ENCODE assay signal across 11 cellular contexts in genomic region chr7:23654508-23654907, GRCh38. TPM values are rescaled to one million over a fixed set of nuclear protein-coding genes. Genes with fewer than 3 reads are reported as not detected.
DNase-seq lines count a peak whose midpoint lies in the region; ATAC-seq, FAIRE-seq and TF ChIP-seq lines count a peak whose summit lies in the region.
"Had no signal": no experiment of that assay in that cellular context is flagged by ENCODE, and none has a peak within 500 bp of the region (broad histone marks: within the 10 kb centered on the region; RNA-seq: fewer than 3 reads in every experiment).

No MANE protein-coding gene starts in this region.

- H3K4me3 Mint-ChIP-seq in nephron progenitor cell = no peak overlapping the region
- no peak overlapping the region for H3K4me3 Mint-ChIP-seq in activated T-cell treated with anti-CD3 and anti-CD28 coated beads, Interleukin-2, amount 50 U/mL, for 72 hours

- TF ChIP-seq CTCF in bronchial epithelial cell (IDR thresholded peaks at IDR 0.05; ENCODE audit: insufficient read depth, low read length, severe bottlenecking) = peak; percentile 23
- TF ChIP-seq CTCF in nephron progenitor cell (IDR thresholded peaks at IDR 0.05) = peak; percentile 18

- H3K4me3 ChIP-seq in bronchial epithelial cell (ENCODE audit: low read depth, low read length) = no peak overlapping the region
- H3K4me3 ChIP-seq: suprapubic skin had no signal

- no peaks in the 10 kb centered on the region for H3K27me3 ChIP-seq in bronchial epithelial cell (ENCODE audit: control insufficient read depth, insufficient read depth, low read length)
- H3K27me3 ChIP-seq: suprapubic skin had no signal

- FAIRE-seq in bronchial epithelial cell (lab: Jason Lieb, UNC) = no peak

- peaks cover 6% of the 10 kb centered on the region for H3K36me3 Mint-ChIP-seq in nephron progenitor cell (ENCODE audit: low read depth)
- H3K36me3 Mint-ChIP-seq in activated T-cell treated with anti-CD3 and anti-CD28 coated beads, Interleukin-2, amount 50 U/mL, for 72 hours (ENCODE audit: insufficient read depth in 2 of 2) = peaks cover 6 to 13% of the 10 kb centered on the region in 2 donors

- DNase-seq in ELR (ENCODE audit: low read depth) (peak; percentile 61), Kasumi-1 (lab: John Stamatoyannopoulos, UW) (peak; percentile 89 to 93), bronchial epithelial cell (ENCODE audit: low read depth) (peak; percentile 7), nephron progenitor cell (peak; percentile 14), NCI-H2081 treated with DMSO at 0.1 percent for 48 hours (lab: John Stamatoyannopoulos, UW) (no peak)
- no peak for DNase-seq in activated T-cell treated with anti-CD3 and anti-CD28 coated beads, Interleukin-2, amount 50 U/mL, for 72 hours
- DNase-seq: aorta, occipital lobe had no signal

- H3K9me3 Mint-ChIP-seq in nephron progenitor cell = peaks cover 55% of the 10 kb centered on the region
- peaks cover 11 to 20% of the 10 kb centered on the region in 2 donors for H3K9me3 Mint-ChIP-seq in activated T-cell treated with anti-CD3 and anti-CD28 coated beads, Interleukin-2, amount 50 U/mL, for 72 hours

- no peaks in the 10 kb centered on the region for H3K27me3 Mint-ChIP-seq in nephron progenitor cell (ENCODE audit: low read depth, poor library complexity)
- no peaks in the 10 kb centered on the region for H3K27me3 Mint-ChIP-seq in activated T-cell treated with anti-CD3 and anti-CD28 coated beads, Interleukin-2, amount 50 U/mL, for 72 hours (ENCODE audit: low read depth)

- H3K27ac Mint-ChIP-seq in nephron progenitor cell = no peak overlapping the region
- H3K27ac Mint-ChIP-seq in activated T-cell treated with anti-CD3 and anti-CD28 coated beads, Interleukin-2, amount 50 U/mL, for 72 hours = no peak overlapping the region

- no peaks in the 10 kb centered on the region for H3K36me3 ChIP-seq in bronchial epithelial cell (ENCODE audit: control insufficient read depth, insufficient read depth, low read length)
- H3K36me3 ChIP-seq: suprapubic skin had no signal

- ATAC-seq in HG03432 (IDR thresholded peaks at IDR 0.05; ENCODE audit: unreplicated experiment) = no peak
- no peak for ATAC-seq in activated T-cell treated with anti-CD3 and anti-CD28 coated beads, Interleukin-2, amount 50 U/mL, for 72 hours (replicated peaks in 1 of 2)
- no peak for ATAC-seq in GM19328 (IDR thresholded peaks at IDR 0.05; ENCODE audit: unreplicated experiment)

- no peaks in the 10 kb centered on the region for H3K4me1 Mint-ChIP-seq in nephron progenitor cell
- H3K4me1 Mint-ChIP-seq in activated T-cell treated with anti-CD3 and anti-CD28 coated beads, Interleukin-2, amount 50 U/mL, for 72 hours (ENCODE audit: low read depth) = no peaks in the 10 kb centered on the region

RNA-seq across cellular contexts. Expression of gene FAM221A, which starts 25.5 kb away (rescaled TPM):
- 2.6 and 5.0 TPM in 2 replicates for total RNA-seq in bronchial epithelial cell
- total RNA-seq in activated T-cell treated with anti-CD3 and anti-CD28 coated beads, Interleukin-2, amount 50 U/mL, for 72 hours = 10 to 100 TPM in 1 of 2 donors, 1 to 10 TPM in 1; 8.0 to 10.1 TPM

RNA-seq across cellular contexts. Expression of gene STK31, which starts 55.5 kb away (rescaled TPM):
- total RNA-seq in bronchial epithelial cell = under 0.01 and 0.26 TPM in 2 replicates
- total RNA-seq in activated T-cell treated with anti-CD3 and anti-CD28 coated beads, Interleukin-2, amount 50 U/mL, for 72 hours = 1 to 10 TPM in 1 of 2 donors, not detected in 1; 1.3 TPM

RNA-seq across cellular contexts. Expression of gene CCDC126, which starts 57.3 kb away (rescaled TPM):
- total RNA-seq in bronchial epithelial cell = 11.1 and 12.7 TPM in 2 replicates
- total RNA-seq in activated T-cell treated with anti-CD3 and anti-CD28 coated beads, Interleukin-2, amount 50 U/mL, for 72 hours = 1 to 10 TPM; 7.9 to 8.6 TPM

Comparison
In these comparisons a context has a peak if more than half of its experiments do, and no peak if none do; other contexts are left out.
1. DNase-seq: peak in ELR (single experiment), Kasumi-1 (2 of 2), bronchial epithelial cell (single experiment) and nephron progenitor cell (single experiment); none in NCI-H2081 treated with DMSO at 0.1 percent for 48 hours (single experiment) and activated T-cell treated with anti-CD3 and anti-CD28 coated beads, Interleukin-2, amount 50 U/mL, for 72 hours (0 of 2).